Comparison of ENCODE assay signal across 24 cellular contexts in the genomic region with DNA sequence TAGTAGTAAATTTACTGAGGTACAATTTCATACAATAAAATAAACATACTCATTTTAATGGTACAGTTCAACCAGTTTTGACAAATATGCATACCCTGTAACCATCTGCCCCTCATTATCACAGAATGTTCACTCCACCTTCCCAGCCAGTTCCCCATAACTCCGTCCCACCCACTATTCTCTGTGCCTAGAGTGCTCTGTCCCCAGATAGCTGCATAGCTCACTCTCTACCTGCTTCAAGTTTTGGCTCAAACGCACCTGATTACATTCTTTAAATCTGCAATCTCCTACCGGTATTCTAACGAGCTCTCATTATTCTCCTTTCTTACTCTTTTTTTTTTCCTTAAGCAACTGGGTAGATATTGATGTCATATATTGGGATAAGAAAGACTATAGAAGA.
DNase-seq lines count a peak whose midpoint lies in the region; ATAC-seq and TF ChIP-seq lines count a peak whose summit lies in the region.
"Had no signal": no experiment of that assay in that cellular context is flagged by ENCODE, and none has a peak within 500 bp of the region (broad histone marks: within the 10 kb centered on the region; RNA-seq: fewer than 3 reads in every experiment).

No MANE protein-coding gene starts in this region.

- H3K4me2 ChIP-seq in trophoblast cell (ENCODE audit: low read length) (no peak overlapping the region), smooth muscle cell (no peak overlapping the region)
- H3K4me2 ChIP-seq: BLaER1 had no signal

- WGBS in trophoblast cell (ENCODE audit: extremely low coverage, insufficient coverage, insufficient read length), result no CpG with 5 or more reads among the region's 4 CpGs
- 76% methylated on average over 4 of the region's 4 CpGs for WGBS in smooth muscle cell (ENCODE audit: low lambda C conversion rate)

- H3K4me1 Mint-ChIP-seq in WTC11, result peaks cover 9% of the 10 kb centered on the region
- H3K4me1 Mint-ChIP-seq in activated CD4-positive, alpha-beta memory T cell treated with anti-CD3 and anti-CD28 coated beads for 36 hours (ENCODE audit: low read depth), result no peaks in the 10 kb centered on the region
- H3K4me1 Mint-ChIP-seq: CD14-positive monocyte had no signal

- POLR2A ChIA-PET in WTC11 (lab: Charles Lee), result no interaction called here
- POLR2A ChIA-PET in activated CD4-positive, alpha-beta memory T cell treated with anti-CD3 and anti-CD28 coated beads for 36 hours (lab: Charles Lee), result no interaction called here

- H2AK5ac ChIP-seq in trophoblast cell (ENCODE audit: low read length), result peak overlapping the region; percentile 29

- CTCF ChIA-PET in WTC11 (lab: Charles Lee), result interaction anchor here (1.0 kb wide), 1 partner anchor 66 kb away, joined by 4 read pairs; no protein-coding TSS in a partner anchor
- CTCF ChIA-PET in activated CD4-positive, alpha-beta memory T cell treated with anti-CD3 and anti-CD28 coated beads for 36 hours (lab: Charles Lee), result interaction anchor here (0.9 kb wide), 1 partner anchor 336 kb away, joined by 3 read pairs; no protein-coding TSS in a partner anchor

- no peak overlapping the region for H3K18ac ChIP-seq in trophoblast cell (ENCODE audit: low read length)

- H3K36me3 ChIP-seq in trophoblast cell (ENCODE audit: control insufficient read depth in 1 of 2, insufficient read depth in 2 of 2, low read length in 2 of 2) (no peaks in the 10 kb centered on the region), smooth muscle cell (ENCODE audit: low read depth) (peaks cover 3% of the 10 kb centered on the region)
- H3K36me3 ChIP-seq: BE2C had no signal

- no peaks in the 10 kb centered on the region for H3K27me3 Mint-ChIP-seq in WTC11 (ENCODE audit: low read depth)
- no peaks in the 10 kb centered on the region for H3K27me3 Mint-ChIP-seq in activated CD4-positive, alpha-beta memory T cell treated with anti-CD3 and anti-CD28 coated beads for 36 hours
- H3K27me3 Mint-ChIP-seq: CD4-positive, alpha-beta memory T cell; CD4-positive, CD25-positive, alpha-beta regulatory T cell had no signal

- H3K4me1 ChIP-seq in trophoblast cell (ENCODE audit: control insufficient read depth in 1 of 2, insufficient read depth in 2 of 2, low read length in 2 of 2) (peaks cover 4 to 11% of the 10 kb centered on the region in 2 experiments), smooth muscle cell (ENCODE audit: low read depth) (no peaks in the 10 kb centered on the region)
- H3K4me1 ChIP-seq: BLaER1 had no signal

- H2AFZ ChIP-seq in trophoblast cell (ENCODE audit: insufficient read depth, low read length, poor library complexity) (no peak overlapping the region), smooth muscle cell (ENCODE audit: low read depth) (no peak overlapping the region)

- H3K27ac ChIP-seq in trophoblast cell (ENCODE audit: low read depth, low read length), result no peak overlapping the region
- peak overlapping the region; percentile 67 for H3K27ac ChIP-seq in smooth muscle cell (ENCODE audit: low read depth)
- H3K27ac ChIP-seq: BLaER1 had no signal

- H4K12ac ChIP-seq in trophoblast cell (ENCODE audit: low read depth, low read length), result no peak overlapping the region

- DNase-seq in WTC11 (ENCODE audit: low spot score) (no peak), trophoblast cell (no peak), smooth muscle cell (lab: John Stamatoyannopoulos, UW; ENCODE audit: unreplicated experiment) (no peak), erythroblast (lab: John Stamatoyannopoulos, UW) (no peak)
- DNase-seq in activated CD4-positive, alpha-beta memory T cell treated with anti-CD3 and anti-CD28 coated beads for 36 hours, result no peak
- DNase-seq: 8988T; ACHN; BE2C; C1 segment of cervical spinal cord; CD4-positive, alpha-beta memory T cell; CD4-positive, CD25-positive, alpha-beta regulatory T cell; CD8-positive, alpha-beta memory T cell; COR-L47; DMS 273 treated with DMSO at 0.1 percent for 48 hours; DMS153; DMS53; DMS79; DND-41; EL; GDM1 had no signal

- H3F3A ChIP-seq in smooth muscle cell (ENCODE audit: low read depth), result no peaks in the 10 kb centered on the region

- peak; percentile 62; the same call in 1 of the 2 replicates for ATAC-seq in WTC11
- ATAC-seq in GM21423 (IDR thresholded peaks at IDR 0.05; ENCODE audit: unreplicated experiment), result no peak
- ATAC-seq: GM12878 had no signal

- H3K9me3 Mint-ChIP-seq in WTC11, result peaks cover 35% of the 10 kb centered on the region
- H3K9me3 Mint-ChIP-seq in activated CD4-positive, alpha-beta memory T cell treated with anti-CD3 and anti-CD28 coated beads for 36 hours, result no peaks in the 10 kb centered on the region

- H3K4me3 ChIP-seq in trophoblast cell (ENCODE audit: low read depth, low read length), result no peak overlapping the region
- no peak overlapping the region for H3K4me3 ChIP-seq in smooth muscle cell
- H3K4me3 ChIP-seq: BLaER1, GM12878 had no signal

- H3K27me3 ChIP-seq in trophoblast cell (ENCODE audit: insufficient read depth, low read length), result no peaks in the 10 kb centered on the region
- H3K27me3 ChIP-seq in smooth muscle cell (ENCODE audit: low read depth), result no peaks in the 10 kb centered on the region
- H3K27me3 ChIP-seq: BE2C, BLaER1 had no signal

- H3K4ac ChIP-seq in trophoblast cell (ENCODE audit: low read depth, low read length), result no peak overlapping the region

- no peak overlapping the region for H4K8ac ChIP-seq in trophoblast cell (ENCODE audit: low read depth, low read length)

- peak overlapping the region; percentile 19 for H3K27ac Mint-ChIP-seq in WTC11
- H3K27ac Mint-ChIP-seq in activated CD4-positive, alpha-beta memory T cell treated with anti-CD3 and anti-CD28 coated beads for 36 hours, result no peak overlapping the region
- H3K27ac Mint-ChIP-seq: CD4-positive, alpha-beta memory T cell; CD4-positive, CD25-positive, alpha-beta regulatory T cell; CD8-positive, alpha-beta memory T cell had no signal

- no peak for TF ChIP-seq CTCF in WTC11 (IDR thresholded peaks at IDR 0.05)
- no peak for TF ChIP-seq CTCF in smooth muscle cell (IDR thresholded peaks at IDR 0.05; ENCODE audit: borderline replicate concordance, insufficient read depth, poor library complexity, severe bottlenecking)

- H4K91ac ChIP-seq in trophoblast cell (ENCODE audit: low read depth, low read length), result peak overlapping the region; percentile 32

- H3K36me3 Mint-ChIP-seq in WTC11, result peaks cover 32% of the 10 kb centered on the region
- peaks cover 52% of the 10 kb centered on the region for H3K36me3 Mint-ChIP-seq in activated CD4-positive, alpha-beta memory T cell treated with anti-CD3 and anti-CD28 coated beads for 36 hours

- H3K79me1 ChIP-seq in trophoblast cell (ENCODE audit: low read length), result peaks cover 7% of the 10 kb centered on the region

- no peak overlapping the region for H3K4me3 Mint-ChIP-seq in WTC11
- H3K4me3 Mint-ChIP-seq in activated CD4-positive, alpha-beta memory T cell treated with anti-CD3 and anti-CD28 coated beads for 36 hours, result no peak overlapping the region
- H3K4me3 Mint-ChIP-seq: CD14-positive monocyte; CD4-positive, alpha-beta memory T cell; CD4-positive, CD25-positive, alpha-beta regulatory T cell; CD8-positive, alpha-beta memory T cell had no signal

- H2BK120ac ChIP-seq in trophoblast cell (ENCODE audit: insufficient read depth, low read length, poor library complexity), result no peak overlapping the region

- H4K20me1 ChIP-seq in smooth muscle cell (ENCODE audit: low read depth), result peaks cover 3% of the 10 kb centered on the region
- H4K20me1 ChIP-seq: BLaER1 had no signal

- no peak overlapping the region for H3K14ac ChIP-seq in trophoblast cell (ENCODE audit: low read length)

- peaks cover 2% of the 10 kb centered on the region for H3K9me3 ChIP-seq in trophoblast cell (ENCODE audit: insufficient read depth, low read depth, low read length)
- H3K9me3 ChIP-seq in smooth muscle cell (replicated peaks; ENCODE audit: low read depth), result no peaks in the 10 kb centered on the region
- H3K9me3 ChIP-seq: BE2C had no signal

- no peak overlapping the region for H3K23ac ChIP-seq in trophoblast cell (ENCODE audit: low read length)

- H2BK12ac ChIP-seq in trophoblast cell (ENCODE audit: low read length), result peak overlapping the region; percentile 61

- H3K9ac ChIP-seq in trophoblast cell (ENCODE audit: low read length), result no peak overlapping the region
- no peak overlapping the region for H3K9ac ChIP-seq in smooth muscle cell (ENCODE audit: low read depth)
- H3K9ac ChIP-seq: BLaER1 had no signal

- no peak overlapping the region for H2BK5ac ChIP-seq in trophoblast cell (ENCODE audit: low read depth, low read length, poor library complexity)

- intact Hi-C loops in activated CD4-positive, alpha-beta memory T cell treated with anti-CD3 and anti-CD28 coated beads for 36 hours (cut with micrococcal nuclease), result no loop called here

- H3K79me2 ChIP-seq in trophoblast cell (ENCODE audit: control insufficient read depth, insufficient read depth, low read length, poor library complexity) (no peaks in the 10 kb centered on the region), smooth muscle cell (ENCODE audit: low read depth) (no peaks in the 10 kb centered on the region)

- no peak for TF ChIP-seq POLR2A in erythroblast (IDR thresholded peaks at IDR 0.05; ENCODE audit: low read length)

TF ChIP-seq in WTC11, 78 proteins besides CTCF, POLR2A, EP300 and RAD21:
- TF ChIP-seq, protein P1, sequence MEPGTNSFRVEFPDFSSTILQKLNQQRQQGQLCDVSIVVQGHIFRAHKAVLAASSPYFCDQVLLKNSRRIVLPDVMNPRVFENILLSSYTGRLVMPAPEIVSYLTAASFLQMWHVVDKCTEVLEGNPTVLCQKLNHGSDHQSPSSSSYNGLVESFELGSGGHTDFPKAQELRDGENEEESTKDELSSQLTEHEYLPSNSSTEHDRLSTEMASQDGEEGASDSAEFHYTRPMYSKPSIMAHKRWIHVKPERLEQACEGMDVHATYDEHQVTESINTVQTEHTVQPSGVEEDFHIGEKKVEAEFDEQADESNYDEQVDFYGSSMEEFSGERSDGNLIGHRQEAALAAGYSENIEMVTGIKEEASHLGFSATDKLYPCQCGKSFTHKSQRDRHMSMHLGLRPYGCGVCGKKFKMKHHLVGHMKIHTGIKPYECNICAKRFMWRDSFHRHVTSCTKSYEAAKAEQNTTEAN (CRISPR knock-in tag; IDR thresholded peaks at IDR 0.05), result no peak
